1 cellular context compared by ENCODE assay signal in the genomic region with DNA sequence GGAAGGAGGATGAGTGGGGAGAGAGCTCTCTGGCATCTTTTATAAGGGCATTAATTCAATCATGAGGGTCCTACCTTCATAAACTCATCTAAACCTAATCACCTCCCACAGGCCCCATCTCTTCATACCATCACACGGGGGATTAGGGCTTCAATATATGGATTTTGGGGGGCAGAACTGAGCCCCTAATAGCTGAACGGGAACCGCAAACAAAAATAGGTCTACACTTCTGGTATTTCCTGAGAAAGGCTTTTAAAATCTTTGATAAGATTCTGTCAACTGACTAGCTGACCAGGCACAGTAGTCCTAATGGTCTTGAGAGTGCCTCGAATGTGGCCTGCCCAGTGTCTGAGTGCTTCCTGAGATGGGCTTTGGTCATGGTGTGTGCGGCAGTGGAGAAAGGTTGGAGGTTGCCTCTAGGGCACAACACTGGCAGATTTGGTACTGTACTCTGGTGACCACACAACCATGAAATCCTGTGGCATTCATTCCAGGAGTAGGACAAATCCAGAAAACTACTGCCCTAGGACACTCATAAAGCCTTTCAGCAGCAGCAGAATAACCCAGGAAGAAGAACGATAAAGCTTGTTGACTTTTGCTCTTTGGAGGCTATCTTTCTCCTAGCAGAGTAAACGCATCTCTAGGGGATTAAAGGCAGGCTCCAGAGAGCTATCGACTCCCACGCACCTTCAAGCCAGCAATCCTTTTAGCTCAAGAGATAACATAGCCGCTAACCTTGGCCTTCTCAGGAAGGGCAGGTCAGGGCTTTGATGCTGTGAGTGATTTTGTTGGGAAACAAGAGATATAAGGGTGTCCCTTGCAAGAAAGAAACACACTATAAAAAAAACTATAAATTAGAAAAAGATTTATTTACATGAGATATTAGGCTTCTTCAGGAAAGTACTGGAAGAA.
TF ChIP-seq lines count a peak whose summit lies in the region.

No MANE protein-coding gene starts in this region.

TF ChIP-seq in HepG2, 621 proteins besides CTCF, POLR2A, EP300 and RAD21 (continued from another document and continues in another):
- TF ChIP-seq, protein P1, sequence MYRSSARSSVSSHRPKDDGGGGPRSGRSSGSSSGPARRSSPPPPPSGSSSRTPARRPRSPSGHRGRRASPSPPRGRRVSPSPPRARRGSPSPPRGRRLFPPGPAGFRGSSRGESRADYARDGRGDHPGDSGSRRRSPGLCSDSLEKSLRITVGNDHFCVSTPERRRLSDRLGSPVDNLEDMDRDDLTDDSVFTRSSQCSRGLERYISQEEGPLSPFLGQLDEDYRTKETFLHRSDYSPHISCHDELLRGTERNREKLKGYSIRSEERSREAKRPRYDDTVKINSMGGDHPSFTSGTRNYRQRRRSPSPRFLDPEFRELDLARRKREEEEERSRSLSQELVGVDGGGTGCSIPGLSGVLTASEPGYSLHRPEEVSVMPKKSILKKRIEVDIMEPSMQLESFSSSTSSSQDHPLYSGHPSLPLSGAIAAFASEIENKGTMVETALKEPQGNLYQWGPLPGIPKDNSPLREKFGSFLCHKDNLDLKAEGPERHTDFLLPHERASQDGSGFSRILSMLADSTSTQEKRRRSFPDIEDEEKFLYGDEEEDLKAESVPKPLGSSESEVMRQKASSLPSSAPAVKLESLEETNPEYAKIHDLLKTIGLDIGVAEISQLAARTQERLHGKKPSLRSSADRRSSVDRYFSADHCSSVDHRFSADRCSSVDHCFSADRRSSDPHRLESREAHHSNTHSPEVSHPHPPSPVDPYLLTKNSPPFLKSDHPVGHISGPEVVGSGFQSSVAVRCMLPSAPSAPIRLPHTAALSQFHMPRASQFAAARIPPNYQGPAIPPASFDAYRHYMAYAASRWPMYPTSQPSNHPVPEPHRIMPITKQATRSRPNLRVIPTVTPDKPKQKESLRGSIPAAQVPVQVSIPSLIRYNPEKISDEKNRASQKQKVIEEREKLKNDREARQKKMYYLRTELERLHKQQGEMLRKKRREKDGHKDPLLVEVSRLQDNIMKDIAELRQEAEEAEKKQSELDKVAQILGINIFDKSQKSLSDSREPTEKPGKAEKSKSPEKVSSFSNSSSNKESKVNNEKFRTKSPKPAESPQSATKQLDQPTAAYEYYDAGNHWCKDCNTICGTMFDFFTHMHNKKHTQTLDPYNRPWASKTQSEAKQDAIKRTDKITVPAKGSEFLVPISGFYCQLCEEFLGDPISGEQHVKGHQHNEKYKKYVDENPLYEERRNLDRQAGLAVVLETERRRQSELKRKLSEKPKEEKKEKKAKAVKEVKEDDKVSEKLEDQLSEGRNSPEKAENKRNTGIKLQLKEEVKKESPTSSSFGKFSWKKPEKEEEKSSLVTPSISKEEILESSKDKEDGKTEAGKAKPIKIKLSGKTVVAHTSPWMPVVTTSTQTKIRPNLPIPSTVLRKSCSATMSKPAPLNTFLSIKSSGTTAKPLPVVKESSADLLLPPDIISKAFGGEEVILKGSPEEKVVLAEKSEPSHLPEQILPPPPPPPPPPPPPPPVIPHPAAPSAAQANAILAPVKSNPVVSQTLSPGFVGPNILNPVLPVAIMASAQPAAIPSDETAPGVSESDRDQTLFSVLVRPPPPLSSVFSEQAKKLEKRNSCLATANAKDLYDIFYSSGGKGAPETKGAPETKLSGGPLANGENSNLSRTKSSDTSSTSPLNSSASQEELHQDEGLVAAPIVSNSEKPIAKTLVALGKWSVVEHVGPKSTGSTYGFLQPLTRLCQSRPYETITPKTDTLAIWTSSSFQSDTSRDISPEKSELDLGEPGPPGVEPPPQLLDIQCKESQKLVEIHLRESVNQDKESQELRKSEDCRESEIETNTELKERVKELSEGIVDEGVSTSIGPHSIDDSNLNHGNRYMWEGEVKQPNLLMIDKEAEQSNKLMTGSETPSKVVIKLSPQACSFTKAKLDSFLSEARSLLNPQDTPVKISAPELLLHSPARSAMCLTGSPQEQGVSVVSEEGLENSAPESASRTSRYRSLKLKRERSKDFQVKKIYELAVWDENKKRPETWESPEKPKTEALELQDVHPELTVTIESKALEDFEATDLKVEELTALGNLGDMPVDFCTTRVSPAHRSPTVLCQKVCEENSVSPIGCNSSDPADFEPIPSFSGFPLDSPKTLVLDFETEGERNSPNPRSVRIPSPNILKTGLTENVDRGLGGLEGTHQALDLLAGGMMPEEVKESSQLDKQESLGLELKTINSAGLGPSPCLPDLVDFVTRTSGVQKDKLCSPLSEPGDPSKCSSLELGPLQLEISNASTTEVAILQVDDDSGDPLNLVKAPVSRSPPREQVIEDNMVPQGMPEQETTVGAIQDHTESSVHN (CRISPR knock-in tag; IDR thresholded peaks at IDR 0.05), result no peak
- peak; percentile 88 for TF ChIP-seq FOXA1 (IDR thresholded peaks at IDR 0.05)
- TF ChIP-seq FOXA1 (CRISPR knock-in tag; IDR thresholded peaks at IDR 0.05), result peak; percentile 100
- TF ChIP-seq ZNF275 (CRISPR knock-in tag; IDR thresholded peaks at IDR 0.05; ENCODE audit: borderline replicate concordance), result no peak
- TF ChIP-seq ZNF629 (CRISPR knock-in tag; conservative IDR thresholded peaks at IDR 0.05), result peak; percentile 54; the same call in 1 of the 2 replicates
- TF ChIP-seq ZBTB7A (CRISPR knock-in tag; IDR thresholded peaks at IDR 0.05), result peak; percentile 89; the same call in 1 of the 2 replicates
- TF ChIP-seq ZNF720 (CRISPR knock-in tag; IDR thresholded peaks at IDR 0.05), result no peak
- TF ChIP-seq PHB2 (IDR thresholded peaks at IDR 0.05; ENCODE audit: partially characterized antibody), result no peak
- peak; percentile 80; the same call in 1 of the 2 replicates for TF ChIP-seq ARID2 (CRISPR knock-in tag; IDR thresholded peaks at IDR 0.05; ENCODE audit: borderline replicate concordance)
- no peak for TF ChIP-seq ZNF383 (CRISPR knock-in tag; IDR thresholded peaks at IDR 0.05; ENCODE audit: borderline replicate concordance)
- TF ChIP-seq POLR2AphosphoS5 (IDR thresholded peaks at IDR 0.05; ENCODE audit: low read depth, low read length), result peak; percentile 49
- peak; percentile 100 for TF ChIP-seq MED13 (CRISPR knock-in tag; IDR thresholded peaks at IDR 0.05)
- peak; percentile 89 for TF ChIP-seq ZEB1 (IDR thresholded peaks at IDR 0.05; ENCODE audit: insufficient replicate concordance, low read depth)
- peak; percentile 100 for TF ChIP-seq GATAD2A (CRISPR knock-in tag; IDR thresholded peaks at IDR 0.05)
- peak; percentile 88 for TF ChIP-seq KDM1A (CRISPR knock-in tag; IDR thresholded peaks at IDR 0.05)
- TF ChIP-seq GPN1 (CRISPR knock-in tag; IDR thresholded peaks at IDR 0.05; ENCODE audit: borderline replicate concordance), result no peak
- TF ChIP-seq MIER3 (CRISPR knock-in tag; IDR thresholded peaks at IDR 0.05; ENCODE audit: borderline replicate concordance), result peak; percentile 97
- no peak for TF ChIP-seq TMF1 (CRISPR knock-in tag; IDR thresholded peaks at IDR 0.05; ENCODE audit: low read depth)
- TF ChIP-seq ZNF563 (CRISPR knock-in tag; IDR thresholded peaks at IDR 0.05), result no peak
- TF ChIP-seq KLF11 (CRISPR knock-in tag; IDR thresholded peaks at IDR 0.05), result peak; percentile 92; the same call in 1 of the 2 replicates
- peak; percentile 79 for TF ChIP-seq THAP11 (CRISPR knock-in tag; IDR thresholded peaks at IDR 0.05)
- TF ChIP-seq PITX1 (CRISPR knock-in tag; IDR thresholded peaks at IDR 0.05), result peak; percentile 100
- no peak for TF ChIP-seq SP1 (IDR thresholded peaks at IDR 0.05)
- TF ChIP-seq SP1 (CRISPR knock-in tag; IDR thresholded peaks at IDR 0.05), result no peak
- peak; percentile 33; the same call in 1 of the 3 replicates for TF ChIP-seq MXI1 (IDR thresholded peaks at IDR 0.05; ENCODE audit: borderline replicate concordance, low read depth, low read length)
- peak; percentile 95 for TF ChIP-seq ZNF788 (CRISPR knock-in tag; IDR thresholded peaks at IDR 0.05; ENCODE audit: borderline replicate concordance)
- TF ChIP-seq EED (CRISPR knock-in tag; IDR thresholded peaks at IDR 0.05), result no peak
- no peak for TF ChIP-seq THAP8 (CRISPR knock-in tag; IDR thresholded peaks at IDR 0.05; ENCODE audit: borderline replicate concordance)
- no peak for TF ChIP-seq PLRG1 (conservative IDR thresholded peaks at IDR 0.05)
- TF ChIP-seq HOXA9 (CRISPR knock-in tag; IDR thresholded peaks at IDR 0.05; ENCODE audit: borderline replicate concordance), result no peak
- TF ChIP-seq ZNF557 (CRISPR knock-in tag; IDR thresholded peaks at IDR 0.05), result peak; percentile 79; the same call in 1 of the 2 replicates
- TF ChIP-seq, protein P2, sequence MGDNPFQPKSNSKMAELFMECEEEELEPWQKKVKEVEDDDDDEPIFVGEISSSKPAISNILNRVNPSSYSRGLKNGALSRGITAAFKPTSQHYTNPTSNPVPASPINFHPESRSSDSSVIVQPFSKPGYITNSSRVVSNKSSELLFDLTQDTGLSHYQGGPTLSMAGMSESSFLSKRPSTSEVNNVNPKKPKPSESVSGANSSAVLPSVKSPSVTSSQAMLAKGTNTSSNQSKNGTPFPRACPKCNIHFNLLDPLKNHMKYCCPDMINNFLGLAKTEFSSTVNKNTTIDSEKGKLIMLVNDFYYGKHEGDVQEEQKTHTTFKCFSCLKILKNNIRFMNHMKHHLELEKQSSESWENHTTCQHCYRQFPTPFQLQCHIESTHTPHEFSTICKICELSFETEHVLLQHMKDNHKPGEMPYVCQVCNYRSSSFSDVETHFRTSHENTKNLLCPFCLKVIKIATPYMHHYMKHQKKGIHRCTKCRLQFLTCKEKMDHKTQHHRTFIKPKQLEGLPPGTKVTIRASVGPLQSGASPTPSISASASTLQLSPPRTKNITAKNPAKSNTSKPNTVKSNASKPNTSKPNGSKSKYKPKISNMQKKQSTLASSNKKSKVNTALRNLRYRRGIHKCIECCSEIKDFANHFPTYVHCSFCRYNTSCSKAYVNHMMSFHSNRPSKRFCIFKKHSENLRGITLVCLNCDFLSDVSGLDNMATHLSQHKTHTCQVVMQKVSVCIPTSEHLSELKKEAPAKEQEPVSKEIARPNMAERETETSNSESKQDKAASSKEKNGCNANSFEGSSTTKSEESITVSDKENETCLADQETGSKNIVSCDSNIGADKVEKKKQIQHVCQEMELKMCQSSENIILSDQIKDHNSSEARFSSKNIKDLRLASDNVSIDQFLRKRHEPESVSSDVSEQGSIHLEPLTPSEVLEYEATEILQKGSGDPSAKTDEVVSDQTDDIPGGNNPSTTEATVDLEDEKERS (CRISPR knock-in tag; IDR thresholded peaks at IDR 0.05), result peak; percentile 14; the same call in 1 of the 2 replicates
- peak; percentile 97 for TF ChIP-seq THRA (CRISPR knock-in tag; IDR thresholded peaks at IDR 0.05; ENCODE audit: borderline replicate concordance)
- peak; percentile 98 for TF ChIP-seq NCOA1 (CRISPR knock-in tag; IDR thresholded peaks at IDR 0.05)
- TF ChIP-seq HNF1A (IDR thresholded peaks at IDR 0.05; ENCODE audit: low read depth), result peak; percentile 90
- TF ChIP-seq HNF1A (CRISPR knock-in tag; IDR thresholded peaks at IDR 0.05; ENCODE audit: borderline replicate concordance), result peak; percentile 96
- TF ChIP-seq SP4 (CRISPR knock-in tag; IDR thresholded peaks at IDR 0.05), result 0 out of 2 replicates have a peak, but pooled peaks have one; percentile 33
- TF ChIP-seq ZBTB1 (CRISPR knock-in tag; IDR thresholded peaks at IDR 0.05; ENCODE audit: borderline replicate concordance), result no peak; the same call in 1 of the 2 replicates
- peak; percentile 75 for TF ChIP-seq ZNF607 (CRISPR knock-in tag; IDR thresholded peaks at IDR 0.05; ENCODE audit: borderline replicate concordance)
- TF ChIP-seq STAT5B (CRISPR knock-in tag; IDR thresholded peaks at IDR 0.05), result peak; percentile 89; the same call in 1 of the 2 replicates
- TF ChIP-seq KLF9 (CRISPR knock-in tag; IDR thresholded peaks at IDR 0.05; ENCODE audit: low read depth), result peak; percentile 84
- no peak for TF ChIP-seq MTF1 (CRISPR knock-in tag; IDR thresholded peaks at IDR 0.05)
